Comparison of ENCODE assay signal across 10 cellular contexts in genomic region chr20:46651091-46651962, GRCh38. TPM values are rescaled to one million over a fixed set of nuclear protein-coding genes. Genes with fewer than 3 reads are reported as not detected.
DNase-seq lines count a peak whose midpoint lies in the region; ATAC-seq and TF ChIP-seq lines count a peak whose summit lies in the region.
"Had no signal": no experiment of that assay in that cellular context is flagged by ENCODE, and none has a peak within 500 bp of the region (broad histone marks: within the 10 kb centered on the region; RNA-seq: fewer than 3 reads in every experiment).

SLC13A3 (minus strand) TSS chr20:46651459; CDS start chr20:46651421, 38 bp downstream.

- POLR2A ChIA-PET in activated CD8-positive, alpha-beta T cell treated with anti-CD3 and anti-CD28 coated beads, Interleukin-2, amount 10 ng/mL, durations not matched to agents 7 days and 5 days (lab: Charles Lee): interaction anchor here (0.7 kb wide), 1 partner anchor 32 kb away, joined by 3 read pairs; no protein-coding TSS in a partner anchor

- H3K4me3 Mint-ChIP-seq in nephron progenitor cell: peak within 1 kb of the TSS; percentile 79
- no peak within 1 kb of the TSS for H3K4me3 Mint-ChIP-seq in activated CD8-positive, alpha-beta T cell treated with anti-CD3 and anti-CD28 coated beads, Interleukin-2, amount 10 ng/mL, durations not matched to agents 7 days and 5 days

- H3K27me3 Mint-ChIP-seq in nephron progenitor cell (ENCODE audit: low read depth, poor library complexity): peaks cover 57% of the 10 kb centered on the region
- H3K27me3 Mint-ChIP-seq in activated CD8-positive, alpha-beta T cell treated with anti-CD3 and anti-CD28 coated beads, Interleukin-2, amount 10 ng/mL, durations not matched to agents 7 days and 5 days (ENCODE audit: low read depth): peaks cover 49% of the 10 kb centered on the region

- ATAC-seq in activated CD8-positive, alpha-beta T cell treated with anti-CD3 and anti-CD28 coated beads, Interleukin-2, amount 10 ng/mL, durations not matched to agents 7 days and 5 days: no peak
- ATAC-seq in HG03342 (IDR thresholded peaks at IDR 0.05; ENCODE audit: unreplicated experiment): no peak

- H3K36me3 Mint-ChIP-seq in nephron progenitor cell (ENCODE audit: low read depth): peaks cover 10% of the 10 kb centered on the region
- peaks cover 3% of the 10 kb centered on the region for H3K36me3 Mint-ChIP-seq in activated CD8-positive, alpha-beta T cell treated with anti-CD3 and anti-CD28 coated beads, Interleukin-2, amount 10 ng/mL, durations not matched to agents 7 days and 5 days (ENCODE audit: low read depth)

- in situ Hi-C loops in ACHN (cut with HindIII; ENCODE audit: low pct_ligation_motif_present, low pct_unique_long_range_greater_than_20kb, low sequenced_read_pairs): no loop called here

- DNase-seq in ACHN (peak; percentile 11), NCI-H2227 treated with DMSO at 0.1 percent for 48 hours (lab: John Stamatoyannopoulos, UW) (peak; percentile 54), head of caudate nucleus (peak in 34 of 42 donors; percentile 18 to 75 (median 53)), nephron progenitor cell (peak; percentile 60), GM10266 (ENCODE audit: extremely low spot score) (no peak), foreskin melanocyte (no peak)
- DNase-seq in activated CD8-positive, alpha-beta T cell treated with anti-CD3 and anti-CD28 coated beads, Interleukin-2, amount 10 ng/mL, durations not matched to agents 7 days and 5 days: no peak
- DNase-seq: activated CD4-positive, alpha-beta T cell treated with anti-CD3 and anti-CD28 coated beads, Interleukin-2, amount 50 U/mL, for 4 hours; NCI-H2029 treated with DMSO at 0.1 percent for 48 hours had no signal

- CTCF ChIA-PET in activated CD8-positive, alpha-beta T cell treated with anti-CD3 and anti-CD28 coated beads, Interleukin-2, amount 10 ng/mL, durations not matched to agents 7 days and 5 days (lab: Charles Lee): interaction anchor here (1.1 kb wide), 1 partner anchor 107 kb away, joined by 3 read pairs; no protein-coding TSS in a partner anchor

- peaks cover 4% of the 10 kb centered on the region for H3K9me3 Mint-ChIP-seq in nephron progenitor cell
- no peaks in the 10 kb centered on the region for H3K9me3 Mint-ChIP-seq in activated CD8-positive, alpha-beta T cell treated with anti-CD3 and anti-CD28 coated beads, Interleukin-2, amount 10 ng/mL, durations not matched to agents 7 days and 5 days (ENCODE audit: insufficient read depth)

- intact Hi-C loops in head of caudate nucleus (cut with DNase I): no loop called here

- H3K4me1 Mint-ChIP-seq in nephron progenitor cell: peaks cover 5% of the 10 kb centered on the region
- no peaks in the 10 kb centered on the region for H3K4me1 Mint-ChIP-seq in activated CD8-positive, alpha-beta T cell treated with anti-CD3 and anti-CD28 coated beads, Interleukin-2, amount 10 ng/mL, durations not matched to agents 7 days and 5 days (ENCODE audit: low read depth)

- TF ChIP-seq CTCF in nephron progenitor cell (IDR thresholded peaks at IDR 0.05) (no peak), GM10266 (IDR thresholded peaks at IDR 0.05; ENCODE audit: control insufficient read depth, insufficient read depth, low read depth, missing control alignments) (no peak)

- H3K27ac Mint-ChIP-seq in nephron progenitor cell: no peak within 1 kb of the TSS
- H3K27ac Mint-ChIP-seq in activated CD8-positive, alpha-beta T cell treated with anti-CD3 and anti-CD28 coated beads, Interleukin-2, amount 10 ng/mL, durations not matched to agents 7 days and 5 days: no peak within 1 kb of the TSS

RNA-seq across cellular contexts. Expression of gene SLC13A3, which starts in this region (rescaled TPM):
- total RNA-seq in activated CD8-positive, alpha-beta T cell treated with anti-CD3 and anti-CD28 coated beads, Interleukin-2, amount 10 ng/mL, durations not matched to agents 7 days and 5 days: not detected

Comparison
In these comparisons a context has a peak if more than half of its experiments do, and no peak if none do; other contexts are left out.
1. DNase-seq: peak in ACHN (single experiment), NCI-H2227 treated with DMSO at 0.1 percent for 48 hours (single experiment), head of caudate nucleus (34 of 42) and nephron progenitor cell (single experiment); none in activated CD8-positive, alpha-beta T cell treated with anti-CD3 and anti-CD28 coated beads, Interleukin-2, amount 10 ng/mL, durations not matched to agents 7 days and 5 days (single experiment), GM10266 (single experiment) and foreskin melanocyte (single experiment).